8 cellular contexts compared by ENCODE assay signal in genomic region chr1:228664399-228664914, GRCh38.
DNase-seq lines count a peak whose midpoint lies in the region; ATAC-seq, FAIRE-seq and TF ChIP-seq lines count a peak whose summit lies in the region.

No MANE protein-coding gene starts in this region.

- no peaks in the 10 kb centered on the region for H3K4me1 ChIP-seq in CD8-positive, alpha-beta T cell (ENCODE audit: insufficient read depth, low read length)

- H3K36me3 Mint-ChIP-seq in CD8-positive, alpha-beta T cell: no peaks in the 10 kb centered on the region

- H3K4me1 Mint-ChIP-seq in CD8-positive, alpha-beta T cell (ENCODE audit: low read depth): peaks cover 3% of the 10 kb centered on the region

- DNase-seq in CD8-positive, alpha-beta T cell: peak; percentile 58 to 86 (median 71)
- DNase-seq in HTR-8/SVneo (ENCODE audit: insufficient read length, low spot score) (peak; percentile 67), NOMO-1 treated with DMSO at 0.1 percent for 48 hours (lab: John Stamatoyannopoulos, UW; ENCODE audit: unreplicated experiment) (peak; percentile 80), epithelial cell of esophagus (ENCODE audit: low read depth) (peak; percentile 68), myocyte (ENCODE audit: low read depth) (peak; percentile 77)
- DNase-seq in activated CD8-positive, alpha-beta memory T cell treated with anti-CD3 and anti-CD28 coated beads for 48 hours (ENCODE audit: low read depth in 2 of 3, low spot score in 2 of 3): peak; percentile 15 to 62 (median 61)
- peak; percentile 43 to 62 for DNase-seq in stimulated activated CD8-positive, alpha-beta memory T cell treated with anti-CD3 and anti-CD28 coated beads, Interleukin-7, amount 100 ng/mL, for 4 hours (ENCODE audit: low read depth in 2 of 2)

- TF ChIP-seq CTCF in CD8-positive, alpha-beta T cell (IDR thresholded peaks at IDR 0.05): peak; percentile 90
- TF ChIP-seq CTCF in epithelial cell of esophagus (IDR thresholded peaks at IDR 0.05; ENCODE audit: insufficient read depth, low read depth, low read length, missing control alignments): peak; percentile 78

- H3K9me3 Mint-ChIP-seq in CD8-positive, alpha-beta T cell: no peaks in the 10 kb centered on the region

- H3K27me3 ChIP-seq in CD8-positive, alpha-beta T cell (ENCODE audit: insufficient read depth, low read length): no peaks in the 10 kb centered on the region

- H3K27me3 Mint-ChIP-seq in CD8-positive, alpha-beta T cell (ENCODE audit: low read depth): no peaks in the 10 kb centered on the region

- H3K4me3 ChIP-seq in CD8-positive, alpha-beta T cell (ENCODE audit: low read depth, low read length): no peak overlapping the region
- H3K4me3 ChIP-seq in epithelial cell of esophagus (ENCODE audit: low read length): no peak overlapping the region

- H3K27ac Mint-ChIP-seq in CD8-positive, alpha-beta T cell: no peak overlapping the region

- FAIRE-seq in HTR-8/SVneo (lab: Jason Lieb, UNC): no peak

- POLR2A ChIA-PET in CD8-positive, alpha-beta T cell (lab: Charles Lee): interaction anchor here (0.6 to 1.4 kb wide), 3 partner anchors 563 to 598 kb away, joined by 3 read pairs; no protein-coding TSS in a partner anchor

- intact Hi-C loops in CD8-positive, alpha-beta T cell (cut with DNase I, micrococcal nuclease): loop anchor here (1.0 to 10.0 kb wide), 6 partner anchors 70 to 850 kb away; partner anchors contain the start of gene RHOU (in 1 of the 2)

- H3K9me3 ChIP-seq in CD8-positive, alpha-beta T cell (ENCODE audit: low read length): no peaks in the 10 kb centered on the region

- no peak overlapping the region for H3K4me3 Mint-ChIP-seq in CD8-positive, alpha-beta T cell

- H3K27ac ChIP-seq in CD8-positive, alpha-beta T cell (ENCODE audit: low read depth, low read length): no peak overlapping the region

- H3K36me3 ChIP-seq in CD8-positive, alpha-beta T cell (ENCODE audit: insufficient read depth, low read length): no peaks in the 10 kb centered on the region

- peak; percentile 48 for ATAC-seq in CD8-positive, alpha-beta T cell
- no peak for ATAC-seq in HG03135 (IDR thresholded peaks at IDR 0.05; ENCODE audit: unreplicated experiment)

- CTCF ChIA-PET in CD8-positive, alpha-beta T cell (lab: Charles Lee): interaction anchor here (0.6 to 3.3 kb wide), 48 partner anchors 9 to 1645 kb away, joined by 3 to 93 read pairs (median 4); partner anchors contain the start of genes NUP133 and RHOU
